In genomic region chr5:174727794-174728662, GRCh38 we compare ENCODE assay signal across 16 cellular contexts. TPM values are rescaled to one million over a fixed set of nuclear protein-coding genes. Genes with fewer than 3 reads are reported as not detected.
"Had no signal": no experiment of that assay in that cellular context is flagged by ENCODE, and none has a peak within 500 bp of the region (broad histone marks: within the 10 kb centered on the region; RNA-seq: fewer than 3 reads in every experiment).

No MANE protein-coding gene starts in this region.

- H3K9me3 Mint-ChIP-seq: activated T-helper 2 cell treated with anti-CD3 and anti-CD28 coated beads, Interferon-gamma antibody, Interleukin-2, Interleukin-4, amounts not matched to agents 10 μg/mL and 5 μg/mL and 100 μg/mL, durations not matched to agents 14 hours and 24 hours and 36 hours; stimulated activated memory B cell treated with anti-CD40 and anti-IgM and Interleukin-4, amounts not matched to agents 10 μg/mL and 1 μg/mL and 100 μg/mL, for 72 hours; T-cell had no signal

- ATAC-seq: esophagus mucosa; pancreas; stimulated activated memory B cell treated with anti-CD40 and anti-IgM and Interleukin-4, amounts not matched to agents 10 μg/mL and 1 μg/mL and 100 μg/mL, for 72 hours; T-cell had no signal

- H3K36me3 Mint-ChIP-seq: memory B cell; stimulated activated memory B cell treated with anti-CD40 and anti-IgM and Interleukin-4, amounts not matched to agents 10 μg/mL and 1 μg/mL and 100 μg/mL, for 72 hours; T-cell had no signal

- H3K4me1 ChIP-seq: ascending aorta, pancreas, uterus had no signal

- H3K36me3 ChIP-seq: ascending aorta, pancreas, uterus had no signal

- DNase-seq: activated CD4-positive, alpha-beta T cell treated with anti-CD3 and anti-CD28 coated beads for 1 hour; activated CD4-positive, alpha-beta T cell treated with anti-CD3 and anti-CD28 coated beads, Interleukin-2, amount 50 U/mL, for 48 hours; activated naive CD4-positive, alpha-beta T cell treated with anti-CD3 and anti-CD28 coated beads, Interleukin-2, amount 10 ng/mL, durations not matched to agents 7 days and 5 days; activated T-cell treated with anti-CD3 and anti-CD28 coated beads, Interleukin-2, amount 50 U/mL, for 1 hour; hippocampal formation; left ventricle myocardium inferior; pancreas; T-cell; T-helper 9 cell; uterus had no signal

- H3K27ac Mint-ChIP-seq: activated naive CD4-positive, alpha-beta T cell treated with anti-CD3 and anti-CD28 coated beads, Interleukin-2, amount 10 ng/mL, durations not matched to agents 7 days and 5 days; activated T-helper 2 cell treated with anti-CD3 and anti-CD28 coated beads, Interferon-gamma antibody, Interleukin-2, Interleukin-4, amounts not matched to agents 10 μg/mL and 5 μg/mL and 100 μg/mL, durations not matched to agents 14 hours and 24 hours and 36 hours; memory B cell; stimulated activated memory B cell treated with anti-CD40 and anti-IgM and Interleukin-4, amounts not matched to agents 10 μg/mL and 1 μg/mL and 100 μg/mL, for 72 hours; T-cell had no signal

- H3K27ac ChIP-seq: ascending aorta, left ventricle myocardium inferior, pancreas, uterus had no signal

- H3K9me3 ChIP-seq: ascending aorta, left ventricle myocardium inferior, pancreas, uterus had no signal

- H3K4me3 ChIP-seq: ascending aorta, left ventricle myocardium inferior, pancreas, uterus had no signal

- H3K4me3 Mint-ChIP-seq: activated naive CD4-positive, alpha-beta T cell treated with anti-CD3 and anti-CD28 coated beads, Interleukin-2, amount 10 ng/mL, durations not matched to agents 7 days and 5 days; memory B cell; stimulated activated memory B cell treated with anti-CD40 and anti-IgM and Interleukin-4, amounts not matched to agents 10 μg/mL and 1 μg/mL and 100 μg/mL, for 72 hours; T-cell had no signal

RNA-seq across cellular contexts. Expression of gene MSX2, which starts 3.6 kb away (rescaled TPM):
- total RNA-seq: activated T-helper 2 cell treated with anti-CD3 and anti-CD28 coated beads, Interferon-gamma antibody, Interleukin-2, Interleukin-4, amounts not matched to agents 10 μg/mL and 5 μg/mL and 100 μg/mL, durations not matched to agents 14 hours and 24 hours and 36 hours; ascending aorta; T-cell had no signal
- polyA plus RNA-seq: neural cell had no signal
